Comparison of ENCODE assay signal across 2 cellular contexts in the genomic region with DNA sequence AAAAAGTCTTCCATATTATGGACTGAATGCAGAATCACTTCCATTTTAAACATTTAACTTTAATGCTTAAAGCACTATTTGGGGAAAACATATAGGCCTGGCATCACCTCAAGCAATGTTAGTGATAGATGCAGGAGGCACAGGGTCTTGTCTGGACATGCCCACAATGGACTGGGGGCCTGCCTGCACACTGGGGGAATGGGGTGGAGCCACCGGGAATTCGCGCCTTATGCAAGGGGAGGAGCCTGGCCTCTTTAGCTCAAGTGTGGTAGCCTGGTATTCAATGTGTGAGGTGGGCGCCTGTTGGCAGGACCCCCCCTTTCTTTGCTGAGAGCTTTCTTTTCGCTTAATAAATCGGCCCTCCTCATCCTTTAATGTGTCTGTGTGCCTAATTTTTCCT.
TF ChIP-seq lines count a peak whose summit lies in the region.

No MANE protein-coding gene starts in this region.

TF ChIP-seq in GM12891, 5 proteins besides CTCF, POLR2A, EP300 and RAD21:
- TF ChIP-seq POU2F2 (IDR thresholded peaks at IDR 0.05; ENCODE audit: low read depth, low read length) (no peak), SPI1 (IDR thresholded peaks at IDR 0.05; ENCODE audit: low read depth, low read length) (no peak), POLR2AphosphoS5 (IDR thresholded peaks at IDR 0.05; ENCODE audit: low read depth, low read length) (no peak), PAX5 (IDR thresholded peaks at IDR 0.05; ENCODE audit: insufficient read depth, low read length, severe bottlenecking) (no peak), TAF1 (IDR thresholded peaks at IDR 0.05; ENCODE audit: low read depth, low read length) (no peak)

TF ChIP-seq in HCT116, 20 proteins besides CTCF, POLR2A, EP300 and RAD21:
- no peak for TF ChIP-seq SRF (IDR thresholded peaks at IDR 0.05; ENCODE audit: low read depth)
- TF ChIP-seq ZFX (IDR thresholded peaks at IDR 0.05), result no peak
- TF ChIP-seq FOSL1 (IDR thresholded peaks at IDR 0.05; ENCODE audit: low read depth), result no peak
- no peak for TF ChIP-seq TCF7L2 (IDR thresholded peaks at IDR 0.05; ENCODE audit: borderline replicate concordance, extremely low read depth, insufficient read depth, insufficient read length)
